In the genomic region with DNA sequence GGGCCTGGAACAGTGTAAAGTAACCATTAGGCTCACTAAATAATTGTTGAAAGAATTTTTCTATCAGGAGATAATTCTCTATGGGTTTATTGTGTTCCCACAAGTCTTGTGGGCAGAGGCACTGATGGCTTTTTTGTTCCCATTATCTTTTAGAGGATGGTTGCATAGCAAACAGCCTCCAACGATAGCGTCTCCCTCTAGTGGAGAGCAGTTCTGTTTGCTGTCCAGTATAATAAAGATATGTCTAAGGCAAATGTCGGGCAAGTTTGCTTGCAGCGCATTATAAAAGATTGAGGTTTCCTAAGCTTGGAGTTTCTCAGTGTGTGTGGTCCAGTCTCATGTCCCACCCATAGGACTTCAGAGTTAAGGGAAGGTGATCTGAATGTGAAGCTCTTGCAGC, we compare ENCODE assay signal across 1 cellular context.
TF ChIP-seq lines count a peak whose summit lies in the region.

No MANE protein-coding gene starts in this region.

TF ChIP-seq in H1, 55 proteins besides CTCF, POLR2A, EP300 and RAD21:
- TF ChIP-seq NANOG (IDR thresholded peaks at IDR 0.05; ENCODE audit: insufficient read depth, low read depth, low read length, poor library complexity, severe bottlenecking) (no peak), JUND (IDR thresholded peaks at IDR 0.05; ENCODE audit: low read length) (no peak), SP2 (IDR thresholded peaks at IDR 0.05; ENCODE audit: low read length) (no peak), NRF1 (IDR thresholded peaks at IDR 0.05; ENCODE audit: low read depth, low read length) (no peak), CTBP2 (IDR thresholded peaks at IDR 0.05; ENCODE audit: borderline replicate concordance, insufficient read depth, insufficient read length, low read length) (no peak), HDAC6 (IDR thresholded peaks at IDR 0.05; ENCODE audit: low read depth, low read length) (no peak), GTF2F1 (IDR thresholded peaks at IDR 0.05; ENCODE audit: borderline replicate concordance, low read depth, low read length) (no peak), SRF (IDR thresholded peaks at IDR 0.05; ENCODE audit: low read depth, low read length) (no peak), TAF1 (IDR thresholded peaks at IDR 0.05; ENCODE audit: low read depth, low read length) (no peak), MAFK (IDR thresholded peaks at IDR 0.05; ENCODE audit: low read depth, low read length) (no peak), BACH1 (IDR thresholded peaks at IDR 0.05; ENCODE audit: low read length) (no peak), CEBPB (IDR thresholded peaks at IDR 0.05; ENCODE audit: low read depth, low read length) (no peak), BCL11A (IDR thresholded peaks at IDR 0.05; ENCODE audit: low read depth in 2 of 2, low read length in 2 of 2) (no peak)
- TF ChIP-seq, protein P1, sequence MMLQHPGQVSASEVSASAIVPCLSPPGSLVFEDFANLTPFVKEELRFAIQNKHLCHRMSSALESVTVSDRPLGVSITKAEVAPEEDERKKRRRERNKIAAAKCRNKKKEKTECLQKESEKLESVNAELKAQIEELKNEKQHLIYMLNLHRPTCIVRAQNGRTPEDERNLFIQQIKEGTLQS (IDR thresholded peaks at IDR 0.05; ENCODE audit: insufficient read depth, low read depth, low read length) = no peak
